ENCODE assay signal across 17 cellular contexts in genomic region chr12:3705349-3705675, GRCh38. TPM values are rescaled to one million over a fixed set of nuclear protein-coding genes. Genes with fewer than 3 reads are reported as not detected.
DNase-seq lines count a peak whose midpoint lies in the region; TF ChIP-seq lines count a peak whose summit lies in the region.
"Had no signal": no experiment of that assay in that cellular context is flagged by ENCODE, and none has a peak within 500 bp of the region (broad histone marks: within the 10 kb centered on the region; RNA-seq: fewer than 3 reads in every experiment).

No MANE protein-coding gene starts in this region.

- H3K27ac ChIP-seq in CD8-positive, alpha-beta memory T cell (ENCODE audit: low read depth, low read length), result no peak overlapping the region
- peak overlapping the region; percentile 46 for H3K27ac ChIP-seq in muscle layer of colon (ENCODE audit: low read depth, low read length)
- peak overlapping the region; percentile 35 for H3K27ac ChIP-seq in smooth muscle cell (ENCODE audit: low read depth)

- peaks cover 28 to 63% (median 50%) of the 10 kb centered on the region in 3 donors for H3K4me1 Mint-ChIP-seq in CD8-positive, alpha-beta memory T cell
- peaks cover 9% of the 10 kb centered on the region for H3K4me1 Mint-ChIP-seq in T-helper 2 cell treated with Interferon-gamma antibody and Interleukin-4, amounts not matched to agents 5 μg/mL and 100 μg/mL, for 36 hours (ENCODE audit: low read depth)

- H3K27me3 Mint-ChIP-seq in CD8-positive, alpha-beta memory T cell, result no peaks in the 10 kb centered on the region
- no peaks in the 10 kb centered on the region for H3K27me3 Mint-ChIP-seq in T-helper 2 cell treated with Interferon-gamma antibody and Interleukin-4, amounts not matched to agents 5 μg/mL and 100 μg/mL, for 36 hours (ENCODE audit: low read depth)

- H3K4me3 Mint-ChIP-seq in CD8-positive, alpha-beta memory T cell, result no peak overlapping the region
- no peak overlapping the region for H3K4me3 Mint-ChIP-seq in T-helper 2 cell treated with Interferon-gamma antibody and Interleukin-4, amounts not matched to agents 5 μg/mL and 100 μg/mL, for 36 hours
- H3K4me3 Mint-ChIP-seq: CD8-positive, alpha-beta T cell had no signal

- no peak overlapping the region for H3K4me3 ChIP-seq in CD8-positive, alpha-beta memory T cell (ENCODE audit: low read length)
- H3K4me3 ChIP-seq in muscle layer of colon (ENCODE audit: low read depth in 1 of 2, low read length in 2 of 2), result peak overlapping the region in 1 of 2 donors; percentile 48
- H3K4me3 ChIP-seq in smooth muscle cell, result no peak overlapping the region
- H3K4me3 ChIP-seq: ovary, suprapubic skin had no signal

- TF ChIP-seq CTCF in smooth muscle cell (IDR thresholded peaks at IDR 0.05; ENCODE audit: borderline replicate concordance, insufficient read depth, poor library complexity, severe bottlenecking), result no peak

- H3K36me3 Mint-ChIP-seq in CD8-positive, alpha-beta memory T cell, result peaks cover 19 to 57% (median 20%) of the 10 kb centered on the region in 3 donors
- H3K36me3 Mint-ChIP-seq in T-helper 2 cell treated with Interferon-gamma antibody and Interleukin-4, amounts not matched to agents 5 μg/mL and 100 μg/mL, for 36 hours (ENCODE audit: low read depth), result peaks cover 27% of the 10 kb centered on the region

- peak overlapping the region; percentile 76 for H3K4me2 ChIP-seq in smooth muscle cell

- H2AFZ ChIP-seq in smooth muscle cell (ENCODE audit: low read depth), result no peak overlapping the region

- DNase-seq in CD8-positive, alpha-beta memory T cell, result no peak
- DNase-seq in NCI-H82 treated with DMSO at 0.1 percent for 48 hours (lab: John Stamatoyannopoulos, UW; ENCODE audit: unreplicated experiment) (peak; percentile 99), smooth muscle cell (lab: John Stamatoyannopoulos, UW; ENCODE audit: unreplicated experiment) (no peak), NCI-H187 (lab: John Stamatoyannopoulos, UW) (no peak), NOMO-1 treated with DMSO at 0.1 percent for 48 hours (lab: John Stamatoyannopoulos, UW; ENCODE audit: unreplicated experiment) (no peak), SHP77 treated with DMSO at 0.1 percent for 48 hours (lab: John Stamatoyannopoulos, UW) (no peak)
- DNase-seq in T-helper 2 cell treated with Interferon-gamma antibody and Interleukin-4, amounts not matched to agents 5 μg/mL and 100 μg/mL, for 36 hours (ENCODE audit: low spot score), result no peak
- DNase-seq: amygdala; caudate nucleus; CD8-positive, alpha-beta T cell; erythroblast; NCI-H1694; NK-92 treated with Interleukin-12 subunit alpha and Interleukin-12 subunit beta, amount 100 ng/mL, for 24 hours had no signal

- peak overlapping the region in 5 of 8 donors; percentile 41 to 92 (median 47) for H3K27ac Mint-ChIP-seq in CD8-positive, alpha-beta memory T cell
- no peak overlapping the region for H3K27ac Mint-ChIP-seq in T-helper 2 cell treated with Interferon-gamma antibody and Interleukin-4, amounts not matched to agents 5 μg/mL and 100 μg/mL, for 36 hours
- H3K27ac Mint-ChIP-seq: CD8-positive, alpha-beta T cell had no signal

- H3K36me3 ChIP-seq in CD8-positive, alpha-beta memory T cell (ENCODE audit: insufficient read depth, low read length), result no peaks in the 10 kb centered on the region
- H3K36me3 ChIP-seq in muscle layer of colon (ENCODE audit: insufficient read depth, low read length), result no peaks in the 10 kb centered on the region
- no peaks in the 10 kb centered on the region for H3K36me3 ChIP-seq in smooth muscle cell (ENCODE audit: low read depth)
- H3K36me3 ChIP-seq: ovary, suprapubic skin had no signal

- H4K20me1 ChIP-seq in smooth muscle cell (ENCODE audit: low read depth), result no peaks in the 10 kb centered on the region

- POLR2A ChIA-PET in CD8-positive, alpha-beta memory T cell (lab: Charles Lee), result no interaction called here

- H3K27me3 ChIP-seq in CD8-positive, alpha-beta memory T cell (ENCODE audit: insufficient read depth, low read length, poor library complexity, severe bottlenecking), result no peaks in the 10 kb centered on the region
- no peaks in the 10 kb centered on the region for H3K27me3 ChIP-seq in muscle layer of colon (ENCODE audit: control insufficient read depth in 1 of 2, insufficient read depth in 2 of 2, low read length in 2 of 2)
- peaks cover 3% of the 10 kb centered on the region for H3K27me3 ChIP-seq in smooth muscle cell (ENCODE audit: low read depth)
- H3K27me3 ChIP-seq: ovary, suprapubic skin had no signal

- H3F3A ChIP-seq in smooth muscle cell (ENCODE audit: low read depth), result no peaks in the 10 kb centered on the region

- WGBS in smooth muscle cell (ENCODE audit: low lambda C conversion rate), result 34% methylated on average over 4 of the region's 4 CpGs

- no peaks in the 10 kb centered on the region for H3K9me3 ChIP-seq in CD8-positive, alpha-beta memory T cell (ENCODE audit: low read length)
- H3K9me3 ChIP-seq in muscle layer of colon (ENCODE audit: low read length) (no peaks in the 10 kb centered on the region), smooth muscle cell (replicated peaks; ENCODE audit: low read depth) (no peaks in the 10 kb centered on the region)
- H3K9me3 ChIP-seq: ovary, suprapubic skin had no signal

- H3K79me2 ChIP-seq in smooth muscle cell (ENCODE audit: low read depth), result no peaks in the 10 kb centered on the region

- CTCF ChIA-PET in CD8-positive, alpha-beta memory T cell (lab: Charles Lee), result no interaction called here

- H3K4me1 ChIP-seq in CD8-positive, alpha-beta memory T cell (ENCODE audit: insufficient read depth, low read length), result no peaks in the 10 kb centered on the region
- peaks cover 29% of the 10 kb centered on the region for H3K4me1 ChIP-seq in muscle layer of colon (ENCODE audit: insufficient read depth, low read length)
- no peaks in the 10 kb centered on the region for H3K4me1 ChIP-seq in smooth muscle cell (ENCODE audit: low read depth)
- H3K4me1 ChIP-seq: suprapubic skin had no signal

- no peak overlapping the region for H3K9ac ChIP-seq in muscle layer of colon (ENCODE audit: low read length)
- H3K9ac ChIP-seq in smooth muscle cell (ENCODE audit: low read depth), result no peak overlapping the region

- peaks cover 0 to 14% (median 9%) of the 10 kb centered on the region in 5 donors for H3K9me3 Mint-ChIP-seq in CD8-positive, alpha-beta memory T cell
- peaks cover 10% of the 10 kb centered on the region for H3K9me3 Mint-ChIP-seq in T-helper 2 cell treated with Interferon-gamma antibody and Interleukin-4, amounts not matched to agents 5 μg/mL and 100 μg/mL, for 36 hours

RNA-seq across cellular contexts. Expression of gene CRACR2A, which starts 47.6 kb away (rescaled TPM):
- total RNA-seq in CD8-positive, alpha-beta memory T cell, result 10 to 100 TPM; 27.3 to 27.9 TPM
- 23.3 TPM for polyA plus RNA-seq in CD8-positive, alpha-beta memory T cell
- 0.99 and 1.0 TPM in 2 replicates for total RNA-seq in smooth muscle cell
- polyA plus RNA-seq in smooth muscle cell, result 1.3 and 1.7 TPM in 2 replicates
- total RNA-seq: MCF 10A had no signal

Comparison
In these comparisons a context has a peak if more than half of its experiments do, and no peak if none do; other contexts are left out.
1. RNA of gene CRACR2A, which starts 47.6 kb away (total RNA-seq): 27.3 to 27.9 TPM in CD8-positive, alpha-beta memory T cell; 0.99 to 1.0 TPM in smooth muscle cell; every median in the first group is over 10 times any median in the second.